ENCODE assay signal across 9 cellular contexts in the genomic region with DNA sequence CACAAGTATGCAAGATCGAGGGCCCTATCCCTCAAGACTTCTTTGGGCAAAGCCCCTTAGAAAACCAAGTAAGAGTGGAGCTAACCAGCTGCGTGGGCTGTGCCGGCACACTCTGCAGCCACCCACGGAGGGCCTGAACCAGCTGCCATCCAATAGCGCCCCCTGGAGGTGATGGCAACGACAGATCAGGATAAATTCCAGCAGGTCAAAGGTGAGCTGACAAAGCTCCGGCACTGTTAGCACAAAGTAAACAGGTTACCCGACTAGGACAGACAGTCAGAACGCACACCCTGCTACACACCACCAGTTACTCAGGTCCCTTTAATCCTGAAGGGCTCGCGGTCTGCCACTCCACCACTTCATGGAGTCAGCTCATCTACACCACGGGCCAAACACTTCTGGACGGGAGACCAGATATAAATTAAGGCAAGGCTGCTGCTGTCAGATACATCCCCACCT. TPM values are rescaled to one million over a fixed set of nuclear protein-coding genes. Genes with fewer than 3 reads are reported as not detected.
DNase-seq lines count a peak whose midpoint lies in the region; ATAC-seq and TF ChIP-seq lines count a peak whose summit lies in the region.
"Had no signal": no experiment of that assay in that cellular context is flagged by ENCODE, and none has a peak within 500 bp of the region (broad histone marks: within the 10 kb centered on the region; RNA-seq: fewer than 3 reads in every experiment).

No MANE protein-coding gene starts in this region.

- H3K4me1 Mint-ChIP-seq in IgD-negative memory B cell, result peaks cover 22 to 45% (median 29%) of the 10 kb centered on the region in 3 donors

- H3K9me3 Mint-ChIP-seq in IgD-negative memory B cell, result no peaks in the 10 kb centered on the region
- H3K9me3 Mint-ChIP-seq: activated naive CD4-positive, alpha-beta T cell treated with anti-CD3 and anti-CD28 coated beads, Interleukin-2, amount 50 U/mL, for 72 hours had no signal

- peak overlapping the region in 2 of 3 donors; percentile 26 to 29 for H3K27ac Mint-ChIP-seq in IgD-negative memory B cell
- H3K27ac Mint-ChIP-seq: activated naive CD4-positive, alpha-beta T cell treated with anti-CD3 and anti-CD28 coated beads, Interleukin-2, amount 50 U/mL, for 72 hours had no signal

- no peak for ATAC-seq in GM21423 (IDR thresholded peaks at IDR 0.05; ENCODE audit: unreplicated experiment)
- no peak for ATAC-seq in GM19463 (IDR thresholded peaks at IDR 0.05; ENCODE audit: unreplicated experiment)

- peak; percentile 91 for DNase-seq in DMS53 (lab: John Stamatoyannopoulos, UW)
- DNase-seq in UCSD-AML1 (lab: John Stamatoyannopoulos, UW; ENCODE audit: unreplicated experiment), result peak; percentile 73
- DNase-seq in brain microvascular endothelial cell, result peak; percentile 47
- DNase-seq in kidney tubule cell (ENCODE audit: low spot score), result peak; percentile 71
- peak; percentile 67 to 78 for DNase-seq in stimulated activated CD4-positive, alpha-beta T cell treated with anti-CD3 and anti-CD28 coated beads, Interleukin-4, amount 100 ng/mL, for 4 hours

- no peaks in the 10 kb centered on the region for H3K27me3 ChIP-seq in brain microvascular endothelial cell (replicated peaks)

- no peak overlapping the region for H3K4me3 ChIP-seq in brain microvascular endothelial cell (ENCODE audit: low read depth, low read length)

- H3K27ac ChIP-seq in brain microvascular endothelial cell, result no peak overlapping the region

- peak; percentile 83 for TF ChIP-seq CTCF in brain microvascular endothelial cell (IDR thresholded peaks at IDR 0.05; ENCODE audit: low read depth, low read length, missing control alignments)

- peaks cover 23% of the 10 kb centered on the region for H3K36me3 ChIP-seq in brain microvascular endothelial cell (replicated peaks)

- H3K4me3 Mint-ChIP-seq in IgD-negative memory B cell, result peak overlapping the region in 2 of 4 donors; percentile 39 to 64

- in situ Hi-C loops in brain microvascular endothelial cell (cut with HindIII; ENCODE audit: low pct_ligation_motif_present, low sequenced_read_pairs), result no loop called here

- no peaks in the 10 kb centered on the region for H3K27me3 Mint-ChIP-seq in IgD-negative memory B cell

- H3K36me3 Mint-ChIP-seq in IgD-negative memory B cell, result peaks cover 4% of the 10 kb centered on the region

RNA-seq across cellular contexts. Expression of a gene that starts 4.9 kb away (rescaled TPM):
- polyA plus RNA-seq in IgD-negative memory B cell, result 3.2 TPM

RNA-seq across cellular contexts. Expression of a gene that starts 14.9 kb away (rescaled TPM):
- polyA plus RNA-seq in IgD-negative memory B cell, result not detected

RNA-seq across cellular contexts. Expression of a gene that starts 44.1 kb away (rescaled TPM):
- 0.09 TPM for polyA plus RNA-seq in IgD-negative memory B cell

RNA-seq across cellular contexts. Expression of a gene that starts 48.5 kb away (rescaled TPM):
- polyA plus RNA-seq in IgD-negative memory B cell, result not detected
